22 cellular contexts compared by ENCODE assay signal in genomic region chr15:62795171-62795570, GRCh38.
DNase-seq lines count a peak whose midpoint lies in the region; ATAC-seq, FAIRE-seq and TF ChIP-seq lines count a peak whose summit lies in the region.
"Had no signal": no experiment of that assay in that cellular context is flagged by ENCODE, and none has a peak within 500 bp of the region (broad histone marks: within the 10 kb centered on the region; RNA-seq: fewer than 3 reads in every experiment).

No MANE protein-coding gene starts in this region.

- peak; percentile 32 for FAIRE-seq in bronchial epithelial cell (lab: Jason Lieb, UNC)
- FAIRE-seq: D721Med, K562 had no signal

- H3K9me3 ChIP-seq in neural progenitor cell (ENCODE audit: low read depth): no peaks in the 10 kb centered on the region
- H3K9me3 ChIP-seq: BLaER1 treated with 17β-estradiol and CSF1 and Interleukin-3, amounts not matched to agents 10 nM and 100 nM; Peyer's patch; SK-N-SH had no signal

- H3K4me1 Mint-ChIP-seq in neural progenitor cell: peaks cover 60% of the 10 kb centered on the region

- H3K9me3 Mint-ChIP-seq in neural progenitor cell: no peaks in the 10 kb centered on the region
- H3K9me3 Mint-ChIP-seq: CD8-positive, alpha-beta T cell; T-cell had no signal

- H3K4me1 ChIP-seq in neural progenitor cell: peaks cover 26% of the 10 kb centered on the region
- H3K4me1 ChIP-seq: Peyer's patch had no signal

- ATAC-seq in GM19025 (IDR thresholded peaks at IDR 0.05; ENCODE audit: low read depth, unreplicated experiment) (peak; percentile 52), HG02870 (IDR thresholded peaks at IDR 0.05; ENCODE audit: unreplicated experiment) (no peak)
- ATAC-seq: CD8-positive, alpha-beta T cell; K562; T-cell had no signal

- CTCF ChIA-PET in GM10248 (lab: Yijun Ruan, JAX): interaction anchor here (1.4 kb wide), 1 partner anchor 13 kb away, joined by 3 read pairs; no protein-coding TSS in a partner anchor

- no peak overlapping the region for H3K9ac ChIP-seq in neural progenitor cell
- H3K9ac ChIP-seq: BLaER1 treated with 17β-estradiol and CSF1 and Interleukin-3, amounts not matched to agents 10 nM and 100 nM; SK-N-SH had no signal

- no peak overlapping the region for H3K4me2 ChIP-seq in neural progenitor cell
- H3K4me2 ChIP-seq: SK-N-SH had no signal

- DNase-seq in GM10248 (ENCODE audit: extremely low spot score) (peak; percentile 25), bronchial epithelial cell (ENCODE audit: low read depth) (no peak), neural progenitor cell (ENCODE audit: low spot score) (no peak), GF-D8 (lab: John Stamatoyannopoulos, UW) (no peak), GM19238 (ENCODE audit: insufficient read length, low spot score) (no peak), NCI-H146 treated with DMSO at 0.1 percent for 48 hours (lab: John Stamatoyannopoulos, UW; ENCODE audit: unreplicated experiment) (no peak)
- DNase-seq: CD8-positive, alpha-beta T cell; GOT3; NCI-H1092 treated with DMSO at 0.1 percent for 48 hours; NCI-H1694; NCI-H2081 treated with DMSO at 0.1 percent for 48 hours; NCI-H446 treated with DMSO at 0.1 percent for 48 hours; NK-92 treated with Interleukin-12 subunit alpha and Interleukin-12 subunit beta, amount 100 ng/mL, for 24 hours; Peyer's patch; Right ventricle myocardium superior; SK-N-SH; T-cell had no signal

- H3K36me3 Mint-ChIP-seq in neural progenitor cell: peaks cover 3% of the 10 kb centered on the region
- H3K36me3 Mint-ChIP-seq: CD8-positive, alpha-beta T cell; T-cell had no signal

- H3K27ac ChIP-seq in neural progenitor cell: no peak overlapping the region
- H3K27ac ChIP-seq: BLaER1 treated with 17β-estradiol and CSF1 and Interleukin-3, amounts not matched to agents 10 nM and 100 nM; Peyer's patch had no signal

- H2AFZ ChIP-seq in neural progenitor cell (replicated peaks): no peak overlapping the region

- no peaks in the 10 kb centered on the region for H3K36me3 ChIP-seq in bronchial epithelial cell (ENCODE audit: control insufficient read depth, insufficient read depth, low read length)
- no peaks in the 10 kb centered on the region for H3K36me3 ChIP-seq in neural progenitor cell
- H3K36me3 ChIP-seq: BLaER1 treated with 17β-estradiol and CSF1 and Interleukin-3, amounts not matched to agents 10 nM and 100 nM had no signal

- H3K27me3 Mint-ChIP-seq in neural progenitor cell (ENCODE audit: insufficient read depth, low read depth): peaks cover 3% of the 10 kb centered on the region

- no peaks in the 10 kb centered on the region for H3K79me2 ChIP-seq in neural progenitor cell (ENCODE audit: low read depth)

- no peaks in the 10 kb centered on the region for H3F3A ChIP-seq in neural progenitor cell (ENCODE audit: low read depth)

- H3K27me3 ChIP-seq in bronchial epithelial cell (ENCODE audit: control insufficient read depth, insufficient read depth, low read length) (no peaks in the 10 kb centered on the region), neural progenitor cell (no peaks in the 10 kb centered on the region)
- H3K27me3 ChIP-seq: BLaER1 treated with 17β-estradiol and CSF1 and Interleukin-3, amounts not matched to agents 10 nM and 100 nM; Peyer's patch had no signal

- no peak overlapping the region for H3K4me3 Mint-ChIP-seq in neural progenitor cell
- H3K4me3 Mint-ChIP-seq: CD8-positive, alpha-beta T cell; T-cell had no signal

- POLR2A ChIA-PET in GM10248 (lab: Yijun Ruan, JAX): no interaction called here

- TF ChIP-seq CTCF in GM10248 (IDR thresholded peaks at IDR 0.05; ENCODE audit: control extremely low read depth, extremely low read depth, low read depth, missing control alignments) (no peak), bronchial epithelial cell (IDR thresholded peaks at IDR 0.05; ENCODE audit: insufficient read depth, low read length, severe bottlenecking) (no peak), neural progenitor cell (IDR thresholded peaks at IDR 0.05) (no peak)

- H3K4me3 ChIP-seq in bronchial epithelial cell (ENCODE audit: low read depth, low read length) (no peak overlapping the region), neural progenitor cell (no peak overlapping the region)
- H3K4me3 ChIP-seq: BLaER1 treated with 17β-estradiol and CSF1 and Interleukin-3, amounts not matched to agents 10 nM and 100 nM; K562; Peyer's patch had no signal

- H4K20me1 ChIP-seq in neural progenitor cell (ENCODE audit: low read depth): no peaks in the 10 kb centered on the region
- H4K20me1 ChIP-seq: BLaER1 treated with 17β-estradiol and CSF1 and Interleukin-3, amounts not matched to agents 10 nM and 100 nM had no signal

- peak overlapping the region; percentile 21 for H3K27ac Mint-ChIP-seq in neural progenitor cell
- H3K27ac Mint-ChIP-seq: CD8-positive, alpha-beta T cell; T-cell had no signal
